9 cellular contexts compared by ENCODE assay signal in genomic region chr12:102444093-102444492, GRCh38. TPM values are rescaled to one million over a fixed set of nuclear protein-coding genes. Genes with fewer than 3 reads are reported as not detected.
"Had no signal": no experiment of that assay in that cellular context is flagged by ENCODE, and none has a peak within 500 bp of the region (broad histone marks: within the 10 kb centered on the region; RNA-seq: fewer than 3 reads in every experiment).

No MANE protein-coding gene starts in this region.

- FAIRE-seq: G401.6, GM12878, GM12891, GM12892, GM18507, GM19239 had no signal

- ATAC-seq: GM12878 had no signal

- DNase-seq: GDM1, GF-D8 had no signal

- H3K4me3 ChIP-seq: GM12878 had no signal

RNA-seq across cellular contexts. Expression of gene IGF1, which starts 36.3 kb away (rescaled TPM):
- total RNA-seq: G401 had no signal
